2 cellular contexts compared by ENCODE assay signal in the genomic region with DNA sequence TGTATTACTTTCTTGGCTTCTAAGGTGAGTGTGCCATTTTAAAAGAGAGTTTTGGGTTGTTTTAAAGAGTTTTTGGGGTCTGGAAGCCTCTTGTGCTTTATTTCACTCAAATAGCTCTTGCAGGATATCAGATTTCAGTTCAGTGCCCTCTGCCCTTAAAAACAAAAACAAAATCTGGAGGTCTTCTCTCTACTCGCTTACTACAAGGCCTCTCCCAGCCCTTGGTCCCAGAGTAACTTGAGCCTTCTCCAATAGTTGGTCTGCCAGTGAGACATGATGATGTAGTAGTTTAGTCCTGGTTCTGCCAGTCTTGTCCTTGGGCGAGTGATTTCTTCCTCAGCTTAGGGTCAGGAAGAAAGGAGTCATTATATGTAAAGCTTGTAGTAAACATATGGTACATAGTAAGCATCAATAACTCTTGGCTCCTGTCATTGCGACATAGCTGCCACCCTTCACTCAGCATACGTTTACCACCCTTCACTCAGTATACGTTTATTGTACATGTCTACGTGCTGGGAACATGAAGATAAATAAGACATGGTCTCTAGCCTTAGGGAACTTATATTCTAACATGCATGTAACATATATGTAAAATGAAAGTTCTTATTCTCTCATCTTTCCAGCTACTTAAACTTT.
TF ChIP-seq lines count a peak whose summit lies in the region.

No MANE protein-coding gene starts in this region.

TF ChIP-seq in IMR-90, 13 proteins besides CTCF, POLR2A, EP300 and RAD21:
- TF ChIP-seq FOS (IDR thresholded peaks at IDR 0.05; ENCODE audit: low read depth, low read length) = no peak
- no peak for TF ChIP-seq CHD1 (IDR thresholded peaks at IDR 0.05; ENCODE audit: low read depth, low read length)
- no peak for TF ChIP-seq RFX5 (IDR thresholded peaks at IDR 0.05; ENCODE audit: low read depth, low read length)
- peak; percentile 86 for TF ChIP-seq CEBPB (IDR thresholded peaks at IDR 0.05; ENCODE audit: low read depth, low read length)
- no peak for TF ChIP-seq NFE2L2 (IDR thresholded peaks at IDR 0.05; ENCODE audit: low read depth, low read length)
- TF ChIP-seq MXI1 (IDR thresholded peaks at IDR 0.05; ENCODE audit: borderline replicate concordance, low read depth, low read length) = no peak
TF ChIP-seq in IMR-90: peak in this region for 1.

TF ChIP-seq in H1, 55 proteins besides CTCF, POLR2A, EP300 and RAD21:
- TF ChIP-seq CEBPB (IDR thresholded peaks at IDR 0.05; ENCODE audit: low read depth, low read length) = peak; percentile 71; the same call in 1 of the 2 replicates
- TF ChIP-seq RBBP5 (IDR thresholded peaks at IDR 0.05; ENCODE audit: borderline replicate concordance, low read depth, low read length) = no peak
